Comparison of ENCODE assay signal across 9 cellular contexts in the genomic region with DNA sequence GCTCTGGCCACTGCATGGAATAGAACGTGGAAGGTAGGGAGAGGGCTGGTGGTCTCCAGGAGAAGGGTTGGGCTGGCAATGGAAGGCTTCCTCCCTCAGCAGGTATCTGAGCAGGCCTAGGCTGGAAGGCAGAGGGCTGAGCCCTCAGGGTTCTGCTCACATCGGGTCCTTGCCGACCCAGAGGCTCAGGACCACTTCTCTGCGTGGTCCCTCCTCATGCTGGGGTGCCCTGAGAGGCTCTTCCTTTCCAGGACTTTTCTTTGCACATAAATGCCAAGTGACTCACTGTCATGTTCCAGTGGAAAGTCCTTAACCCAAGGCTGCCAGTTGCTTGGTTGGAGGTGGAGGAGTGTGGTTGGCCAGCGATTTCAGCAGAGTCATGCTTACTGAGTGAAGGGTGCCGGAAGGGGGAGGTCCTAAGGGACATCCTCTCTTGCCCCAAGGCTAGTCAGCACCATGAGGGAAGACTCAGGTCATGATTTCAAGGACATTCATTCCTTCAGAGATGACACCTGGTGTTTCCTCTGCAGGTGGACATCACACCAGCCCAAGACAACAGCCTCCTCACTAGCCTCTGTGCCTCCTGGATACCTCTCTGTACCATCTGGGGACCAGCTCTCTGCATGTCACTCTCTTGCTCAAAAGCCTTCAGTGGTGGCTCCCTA. TPM values are rescaled to one million over a fixed set of nuclear protein-coding genes. Genes with fewer than 3 reads are reported as not detected.
A peak's percentile ranks its signal among the peaks of the same experiment; 100 is the strongest.
DNase-seq lines count a peak whose midpoint lies in the region; ATAC-seq, FAIRE-seq and TF ChIP-seq lines count a peak whose summit lies in the region.
"Had no signal": no experiment of that assay in that cellular context is flagged by ENCODE, and none has a peak within 500 bp of the region (broad histone marks: within the 10 kb centered on the region; RNA-seq: fewer than 3 reads in every experiment).

No MANE protein-coding gene starts in this region.

- peak; percentile 32 for ATAC-seq in left colon
- no peak for ATAC-seq in GM18873 (IDR thresholded peaks at IDR 0.05; ENCODE audit: low FRiP score, unreplicated experiment)

- H3K9ac ChIP-seq in colonic mucosa (ENCODE audit: low read depth in 2 of 2, low read length in 2 of 2), result no peak overlapping the region

- H3K4me3 Mint-ChIP-seq in IgD-negative memory B cell, result peak overlapping the region in 1 of 4 donors; percentile 45
- H3K4me3 Mint-ChIP-seq in activated naive CD4-positive, alpha-beta T cell treated with anti-CD3 and anti-CD28 coated beads, Interleukin-2, amount 10 ng/mL, durations not matched to agents 7 days and 5 days, result no peak overlapping the region
- H3K4me3 Mint-ChIP-seq: T-cell had no signal

- no peak for DNase-seq in GM12891 (ENCODE audit: insufficient read length, low spot score)
- peak; percentile 32 for DNase-seq in activated naive CD4-positive, alpha-beta T cell treated with anti-CD3 and anti-CD28 coated beads, Interleukin-2, amount 10 ng/mL, durations not matched to agents 7 days and 5 days
- no peak for DNase-seq in left colon
- DNase-seq in GM20000 (ENCODE audit: low spot score), result no peak
- DNase-seq in SHP77 (lab: John Stamatoyannopoulos, UW), result no peak
- DNase-seq in colonic mucosa, result no peak

- H3K27ac Mint-ChIP-seq in IgD-negative memory B cell, result peak overlapping the region; percentile 16 to 86 (median 62)
- H3K27ac Mint-ChIP-seq in activated naive CD4-positive, alpha-beta T cell treated with anti-CD3 and anti-CD28 coated beads, Interleukin-2, amount 10 ng/mL, durations not matched to agents 7 days and 5 days, result no peak overlapping the region

- no peaks in the 10 kb centered on the region for H3K9me3 Mint-ChIP-seq in IgD-negative memory B cell
- H3K9me3 Mint-ChIP-seq in activated naive CD4-positive, alpha-beta T cell treated with anti-CD3 and anti-CD28 coated beads, Interleukin-2, amount 10 ng/mL, durations not matched to agents 7 days and 5 days, result no peaks in the 10 kb centered on the region
- H3K9me3 Mint-ChIP-seq: T-cell had no signal

- FAIRE-seq in GM12891 (lab: Jason Lieb, UNC), result peak; percentile 13

- no peaks in the 10 kb centered on the region for H3K27me3 ChIP-seq in colonic mucosa

- no peaks in the 10 kb centered on the region for H3K36me3 ChIP-seq in colonic mucosa

- no peaks in the 10 kb centered on the region for H3K27me3 Mint-ChIP-seq in IgD-negative memory B cell
- H3K27me3 Mint-ChIP-seq in activated naive CD4-positive, alpha-beta T cell treated with anti-CD3 and anti-CD28 coated beads, Interleukin-2, amount 10 ng/mL, durations not matched to agents 7 days and 5 days, result no peaks in the 10 kb centered on the region
- H3K27me3 Mint-ChIP-seq: T-cell had no signal

- H3K27ac ChIP-seq in colonic mucosa, result no peak overlapping the region

- H3K4me3 ChIP-seq in colonic mucosa, result no peak overlapping the region

- H3K4me1 ChIP-seq in colonic mucosa, result no peaks in the 10 kb centered on the region

- peaks cover 37 to 44% (median 40%) of the 10 kb centered on the region in 3 donors for H3K4me1 Mint-ChIP-seq in IgD-negative memory B cell
- peaks cover 32% of the 10 kb centered on the region for H3K4me1 Mint-ChIP-seq in activated naive CD4-positive, alpha-beta T cell treated with anti-CD3 and anti-CD28 coated beads, Interleukin-2, amount 10 ng/mL, durations not matched to agents 7 days and 5 days

- H3K36me3 Mint-ChIP-seq in IgD-negative memory B cell, result peaks cover 3% of the 10 kb centered on the region
- H3K36me3 Mint-ChIP-seq in activated naive CD4-positive, alpha-beta T cell treated with anti-CD3 and anti-CD28 coated beads, Interleukin-2, amount 10 ng/mL, durations not matched to agents 7 days and 5 days, result peaks cover 22% of the 10 kb centered on the region

- TF ChIP-seq CTCF in GM20000 (IDR thresholded peaks at IDR 0.05; ENCODE audit: extremely low read depth, missing control alignments), result no peak
- no peak for TF ChIP-seq CTCF in colonic mucosa (IDR thresholded peaks at IDR 0.05)

- intact Hi-C loops in left colon (cut with DNase I, micrococcal nuclease) (no loop called here), colonic mucosa (cut with DNase I) (no loop called here)

- TF ChIP-seq POLR2A in GM12891 (IDR thresholded peaks at IDR 0.05; ENCODE audit: low read depth, low read length), result no peak

- no peaks in the 10 kb centered on the region for H3K9me3 ChIP-seq in colonic mucosa

- CTCF ChIA-PET in activated naive CD4-positive, alpha-beta T cell treated with anti-CD3 and anti-CD28 coated beads, Interleukin-2, amount 10 ng/mL, durations not matched to agents 7 days and 5 days (lab: Charles Lee), result interaction anchor here (1.5 kb wide), 1 partner anchor 42 kb away, joined by 4 read pairs; no protein-coding TSS in a partner anchor

TF ChIP-seq in GM12891, 5 proteins besides CTCF, POLR2A, EP300 and RAD21:
- TF ChIP-seq SPI1 (IDR thresholded peaks at IDR 0.05; ENCODE audit: low read depth, low read length) (no peak), PAX5 (IDR thresholded peaks at IDR 0.05; ENCODE audit: insufficient read depth, low read length, severe bottlenecking) (no peak), POLR2AphosphoS5 (IDR thresholded peaks at IDR 0.05; ENCODE audit: low read depth, low read length) (no peak), POU2F2 (IDR thresholded peaks at IDR 0.05; ENCODE audit: low read depth, low read length) (no peak), TAF1 (IDR thresholded peaks at IDR 0.05; ENCODE audit: low read depth, low read length) (no peak)

RNA-seq across cellular contexts. Expression of gene SLC6A6, which starts 8.2 kb away (rescaled TPM):
- 10.0 TPM for polyA plus RNA-seq in GM12891 (2012; ENCODE audit: low read depth, missing spikeins)
- polyA plus RNA-seq in IgD-negative memory B cell, result 7.6 TPM
- 1 to 10 TPM; 6.7 to 8.3 TPM for total RNA-seq in left colon
- total RNA-seq in colonic mucosa, result 10 to 100 TPM in 1 of 2 donors, 1 to 10 TPM in 1; 7.2 to 13.0 TPM
